ENCODE assay signal across 19 cellular contexts in the genomic region with DNA sequence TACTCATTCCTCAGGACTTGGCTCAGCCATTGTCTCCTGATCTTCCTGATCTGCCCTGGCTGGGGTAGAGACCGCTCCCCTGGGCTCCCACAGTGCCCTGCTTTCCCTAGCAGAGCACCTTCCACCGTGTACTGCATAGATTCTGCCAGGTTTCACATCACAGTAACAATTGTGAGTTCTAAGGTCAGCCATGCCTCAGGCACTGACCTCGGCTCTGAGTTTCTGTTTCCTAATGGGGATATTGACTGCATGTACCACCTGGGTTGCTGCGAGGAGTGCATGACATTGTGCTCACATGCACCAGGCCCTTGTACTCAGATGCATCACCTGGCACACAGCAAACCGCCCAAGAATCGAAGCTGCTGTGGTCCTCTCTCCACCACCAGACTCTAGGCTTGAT. TPM values are rescaled to one million over a fixed set of nuclear protein-coding genes. Genes with fewer than 3 reads are reported as not detected.
DNase-seq lines count a peak whose midpoint lies in the region; ATAC-seq and TF ChIP-seq lines count a peak whose summit lies in the region.
"Had no signal": no experiment of that assay in that cellular context is flagged by ENCODE, and none has a peak within 500 bp of the region (broad histone marks: within the 10 kb centered on the region; RNA-seq: fewer than 3 reads in every experiment).

No MANE protein-coding gene starts in this region.

- no peaks in the 10 kb centered on the region for H3F3A ChIP-seq in neural progenitor cell (ENCODE audit: low read depth)

- H3K4me2 ChIP-seq in neural progenitor cell = no peak overlapping the region

- TF ChIP-seq CTCF in endothelial cell (IDR thresholded peaks at IDR 0.05; ENCODE audit: unreplicated experiment) (no peak), neural progenitor cell (IDR thresholded peaks at IDR 0.05) (no peak)

- no peak overlapping the region for H3K27ac ChIP-seq in neural progenitor cell
- H3K27ac ChIP-seq: HL-60 had no signal

- DNase-seq in left ventricle myocardium superior = peak; percentile 26
- no peak for DNase-seq in Right ventricle myocardium inferior (ENCODE audit: missing footprints)
- DNase-seq in endothelial cell (ENCODE audit: low spot score) = no peak
- DNase-seq in neural progenitor cell (ENCODE audit: low spot score) = no peak
- no peak for DNase-seq in KG1 (lab: John Stamatoyannopoulos, UW)
- no peak for DNase-seq in NCI-H526 treated with DMSO at 0.1 percent for 48 hours (lab: John Stamatoyannopoulos, UW)
- DNase-seq in activated naive CD4-positive, alpha-beta T cell treated with Interleukin-2 at 50 U/mL for 16 hours = no peak
- DNase-seq: DND-41; HCEC 1CT; Karpas-422; MG63; NCI-H1092 treated with DMSO at 0.1 percent for 48 hours; NCI-H1694; NCI-H2081 treated with DMSO at 0.1 percent for 48 hours; NCI-H446 treated with DMSO at 0.1 percent for 48 hours; NK-92 treated with Interleukin-12 subunit alpha and Interleukin-12 subunit beta, amount 100 ng/mL, for 24 hours had no signal

- H4K20me1 ChIP-seq in neural progenitor cell (ENCODE audit: low read depth) = no peaks in the 10 kb centered on the region

- H3K9me3 ChIP-seq in neural progenitor cell (ENCODE audit: low read depth) = no peaks in the 10 kb centered on the region
- H3K9me3 ChIP-seq: MG63 had no signal

- H3K36me3 Mint-ChIP-seq in endothelial cell (ENCODE audit: low read depth, unreplicated experiment) (peaks cover 60% of the 10 kb centered on the region), neural progenitor cell (peaks cover 2% of the 10 kb centered on the region)

- no peaks in the 10 kb centered on the region for H3K79me2 ChIP-seq in neural progenitor cell (ENCODE audit: low read depth)

- no peaks in the 10 kb centered on the region for H3K36me3 ChIP-seq in neural progenitor cell

- H3K9ac ChIP-seq in neural progenitor cell = no peak overlapping the region

- no peak for ATAC-seq in left ventricle myocardium superior
- ATAC-seq in Right ventricle myocardium inferior = no peak
- ATAC-seq in GM21737 (IDR thresholded peaks at IDR 0.05; ENCODE audit: unreplicated experiment) = no peak

- peaks cover 6% of the 10 kb centered on the region for H3K4me1 Mint-ChIP-seq in endothelial cell (ENCODE audit: unreplicated experiment)
- H3K4me1 Mint-ChIP-seq in neural progenitor cell = no peaks in the 10 kb centered on the region
- H3K4me1 Mint-ChIP-seq: B cell had no signal

- no peak overlapping the region for H3K27ac Mint-ChIP-seq in endothelial cell (ENCODE audit: unreplicated experiment)
- peak overlapping the region; percentile 95 for H3K27ac Mint-ChIP-seq in neural progenitor cell
- H3K27ac Mint-ChIP-seq: B cell had no signal

- peak overlapping the region; percentile 65 for H3K4me3 Mint-ChIP-seq in endothelial cell (ENCODE audit: unreplicated experiment)
- no peak overlapping the region for H3K4me3 Mint-ChIP-seq in neural progenitor cell
- H3K4me3 Mint-ChIP-seq: B cell had no signal

- peaks cover 19% of the 10 kb centered on the region for H3K27me3 Mint-ChIP-seq in endothelial cell (ENCODE audit: unreplicated experiment)
- no peaks in the 10 kb centered on the region for H3K27me3 Mint-ChIP-seq in neural progenitor cell (ENCODE audit: insufficient read depth, low read depth)
- H3K27me3 Mint-ChIP-seq: B cell had no signal

- intact Hi-C loops in left ventricle myocardium superior (cut with micrococcal nuclease) (loop anchor here (10.0 kb wide), 1 partner anchor 64 kb away; no protein-coding TSS in a partner anchor), Right ventricle myocardium inferior (cut with DNase I) (no loop called here)

- H3K9me3 Mint-ChIP-seq in endothelial cell (ENCODE audit: unreplicated experiment) (no peaks in the 10 kb centered on the region), neural progenitor cell (no peaks in the 10 kb centered on the region)

- H2AFZ ChIP-seq in neural progenitor cell (replicated peaks) = no peak overlapping the region

- no peaks in the 10 kb centered on the region for H3K4me1 ChIP-seq in neural progenitor cell

- no peak overlapping the region for H3K4me3 ChIP-seq in neural progenitor cell
- H3K4me3 ChIP-seq: MG63 had no signal

- no peaks in the 10 kb centered on the region for H3K27me3 ChIP-seq in neural progenitor cell
- H3K27me3 ChIP-seq: MG63 had no signal

RNA-seq across cellular contexts. Expression of a gene that starts 46.0 kb away (rescaled TPM):
- total RNA-seq in left ventricle myocardium superior (269 TPM), Right ventricle myocardium inferior (269 TPM), endothelial cell (ENCODE audit: unreplicated experiment) (1,732 TPM), neural progenitor cell (ENCODE audit: low replicate concordance) (6.9 and 23.6 TPM in 2 replicates)

Comparison
In these comparisons a context has a peak if more than half of its experiments do, and no peak if none do; other contexts are left out.
1. RNA of a gene that starts 46.0 kb away (total RNA-seq): 1,732 TPM in endothelial cell (single experiment), 269 TPM in Right ventricle myocardium inferior (single experiment) and 269 TPM in left ventricle myocardium superior (single experiment); 6.9 to 23.6 TPM in neural progenitor cell; every median in the first group is over 10 times any median in the second.